20 cellular contexts compared by ENCODE assay signal in genomic region chr13:72585254-72585653, GRCh38.
DNase-seq lines count a peak whose midpoint lies in the region; ATAC-seq, FAIRE-seq and TF ChIP-seq lines count a peak whose summit lies in the region.
"Had no signal": no experiment of that assay in that cellular context is flagged by ENCODE, and none has a peak within 500 bp of the region (broad histone marks: within the 10 kb centered on the region; RNA-seq: fewer than 3 reads in every experiment).

No MANE protein-coding gene starts in this region.

- peak; percentile 68 for ATAC-seq in left lobe of liver
- no peak for ATAC-seq in activated CD8-positive, alpha-beta T cell treated with anti-CD3 and anti-CD28 coated beads, Interleukin-2, amount 10 ng/mL, durations not matched to agents 7 days and 5 days
- ATAC-seq: GM23338 had no signal

- H2AFZ ChIP-seq in MM.1S (ENCODE audit: low read length) = no peak overlapping the region
- H2AFZ ChIP-seq: GM23338 had no signal

- H3K36me3 Mint-ChIP-seq in activated CD8-positive, alpha-beta T cell treated with anti-CD3 and anti-CD28 coated beads, Interleukin-2, amount 10 ng/mL, durations not matched to agents 7 days and 5 days (ENCODE audit: low read depth) = no peaks in the 10 kb centered on the region
- H3K36me3 Mint-ChIP-seq: CD14-positive monocyte; CD4-positive, alpha-beta memory T cell; IgD-negative memory B cell had no signal

- in situ Hi-C loops in ACHN (cut with HindIII; ENCODE audit: low pct_ligation_motif_present, low pct_unique_long_range_greater_than_20kb, low sequenced_read_pairs) = no loop called here

- H3K4me1 Mint-ChIP-seq in activated CD8-positive, alpha-beta T cell treated with anti-CD3 and anti-CD28 coated beads, Interleukin-2, amount 10 ng/mL, durations not matched to agents 7 days and 5 days (ENCODE audit: low read depth) = no peaks in the 10 kb centered on the region
- H3K4me1 Mint-ChIP-seq: CD14-positive monocyte; CD4-positive, alpha-beta memory T cell; GM23338; IgD-negative memory B cell had no signal

- H3K4me1 ChIP-seq in MM.1S (ENCODE audit: low read length) (0 out of 2 replicates have a peak, but pooled peaks cover 5% of the 10 kb centered on the region), spleen (no peaks in the 10 kb centered on the region)
- H3K4me1 ChIP-seq: BLaER1 had no signal

- H3K79me2 ChIP-seq in MM.1S (ENCODE audit: low read length) = no peaks in the 10 kb centered on the region

- intact Hi-C loops in spleen (cut with DNase I; ENCODE audit: low total_unique reads) = no loop called here

- H3K9me3 ChIP-seq in MM.1S (replicated peaks; ENCODE audit: insufficient read depth, low read length) (no peaks in the 10 kb centered on the region), spleen (no peaks in the 10 kb centered on the region)
- H3K9me3 ChIP-seq: BLaER1 had no signal

- no peaks in the 10 kb centered on the region for H3K9me3 Mint-ChIP-seq in activated CD8-positive, alpha-beta T cell treated with anti-CD3 and anti-CD28 coated beads, Interleukin-2, amount 10 ng/mL, durations not matched to agents 7 days and 5 days (ENCODE audit: insufficient read depth)
- H3K9me3 Mint-ChIP-seq: GM23338 had no signal

- H3K27me3 ChIP-seq in MM.1S (replicated peaks; ENCODE audit: insufficient read depth, low read length) = no peaks in the 10 kb centered on the region
- no peaks in the 10 kb centered on the region for H3K27me3 ChIP-seq in bronchial epithelial cell (ENCODE audit: control insufficient read depth, insufficient read depth, low read length)
- no peaks in the 10 kb centered on the region for H3K27me3 ChIP-seq in spleen (replicated peaks in 1 of 7)
- H3K27me3 ChIP-seq: BLaER1 had no signal

- no peak overlapping the region for H3K9ac ChIP-seq in MM.1S (ENCODE audit: low read length)
- H3K9ac ChIP-seq: BLaER1 had no signal

- FAIRE-seq in bronchial epithelial cell (lab: Jason Lieb, UNC) = peak; percentile 95
- FAIRE-seq: A204.1, GM12892, GM18507, H54 had no signal

- no peak overlapping the region for H3K4me3 ChIP-seq in MM.1S (ENCODE audit: low read length)
- H3K4me3 ChIP-seq in bronchial epithelial cell (ENCODE audit: low read depth, low read length) = no peak overlapping the region
- no peak overlapping the region for H3K4me3 ChIP-seq in spleen
- H3K4me3 ChIP-seq: BLaER1, GM23338 had no signal

- 53 to 69% (median 65%) methylated on average over 2 of the region's 2 CpGs for WGBS in spleen, 5 donors

- no peak for TF ChIP-seq POLR2A in spleen (IDR thresholded peaks at IDR 0.05)

- no peak for TF ChIP-seq CTCF in MM.1S (IDR thresholded peaks at IDR 0.05; ENCODE audit: low read length)
- TF ChIP-seq CTCF in bronchial epithelial cell (IDR thresholded peaks at IDR 0.05; ENCODE audit: insufficient read depth, low read length, severe bottlenecking) = no peak
- no peak for TF ChIP-seq CTCF in spleen (IDR thresholded peaks at IDR 0.05 in 8 of 11, conservative IDR thresholded peaks at IDR 0.05 in 3 of 11)

- POLR2A ChIA-PET in activated CD8-positive, alpha-beta T cell treated with anti-CD3 and anti-CD28 coated beads, Interleukin-2, amount 10 ng/mL, durations not matched to agents 7 days and 5 days (lab: Charles Lee) = no interaction called here

- H3K27me3 Mint-ChIP-seq in activated CD8-positive, alpha-beta T cell treated with anti-CD3 and anti-CD28 coated beads, Interleukin-2, amount 10 ng/mL, durations not matched to agents 7 days and 5 days (ENCODE audit: low read depth) = no peaks in the 10 kb centered on the region

- H3K4me2 ChIP-seq in MM.1S (ENCODE audit: low read depth, low read length) = no peak overlapping the region
- H3K4me2 ChIP-seq: BLaER1, GM23338 had no signal

- H3K36me3 ChIP-seq in MM.1S (replicated peaks; ENCODE audit: insufficient read depth, low read length) = no peaks in the 10 kb centered on the region
- H3K36me3 ChIP-seq in bronchial epithelial cell (ENCODE audit: control insufficient read depth, insufficient read depth, low read length) = no peaks in the 10 kb centered on the region
- H3K36me3 ChIP-seq in spleen = no peaks in the 10 kb centered on the region
- H3K36me3 ChIP-seq: BLaER1 had no signal

- H3K4me3 Mint-ChIP-seq in activated CD8-positive, alpha-beta T cell treated with anti-CD3 and anti-CD28 coated beads, Interleukin-2, amount 10 ng/mL, durations not matched to agents 7 days and 5 days = no peak overlapping the region
- H3K4me3 Mint-ChIP-seq: CD14-positive monocyte; CD4-positive, alpha-beta memory T cell; GM23338; IgD-negative memory B cell had no signal

- H3K27ac Mint-ChIP-seq in activated CD8-positive, alpha-beta T cell treated with anti-CD3 and anti-CD28 coated beads, Interleukin-2, amount 10 ng/mL, durations not matched to agents 7 days and 5 days = no peak overlapping the region
- H3K27ac Mint-ChIP-seq: CD14-positive monocyte; CD4-positive, alpha-beta memory T cell; GM23338; IgD-negative memory B cell had no signal

- no peak overlapping the region for H3K27ac ChIP-seq in MM.1S (ENCODE audit: low read length)
- no peak overlapping the region for H3K27ac ChIP-seq in spleen
- H3K27ac ChIP-seq: BLaER1, HL-60 had no signal

- DNase-seq in MM.1S (peak; percentile 30), bronchial epithelial cell (ENCODE audit: low read depth) (no peak), left lobe of liver (ENCODE audit: low spot score) (no peak), ACHN (no peak), spleen (no peak)
- DNase-seq in activated CD8-positive, alpha-beta T cell treated with anti-CD3 and anti-CD28 coated beads, Interleukin-2, amount 10 ng/mL, durations not matched to agents 7 days and 5 days = no peak
- DNase-seq: CD4-positive, alpha-beta memory T cell; DMS153; DMS79; GDM1; HCEC 1CT had no signal

- no peaks in the 10 kb centered on the region for H3K9me2 ChIP-seq in MM.1S (replicated peaks; ENCODE audit: insufficient read depth, low read length)

- H4K20me1 ChIP-seq in MM.1S (ENCODE audit: insufficient read depth, low read length) = no peaks in the 10 kb centered on the region
- H4K20me1 ChIP-seq: BLaER1 had no signal

- CTCF ChIA-PET in activated CD8-positive, alpha-beta T cell treated with anti-CD3 and anti-CD28 coated beads, Interleukin-2, amount 10 ng/mL, durations not matched to agents 7 days and 5 days (lab: Charles Lee) = no interaction called here

- no peaks in the 10 kb centered on the region for H3F3A ChIP-seq in MM.1S (ENCODE audit: insufficient read depth, low read length)
